1 cellular context compared by ENCODE assay signal in the genomic region with DNA sequence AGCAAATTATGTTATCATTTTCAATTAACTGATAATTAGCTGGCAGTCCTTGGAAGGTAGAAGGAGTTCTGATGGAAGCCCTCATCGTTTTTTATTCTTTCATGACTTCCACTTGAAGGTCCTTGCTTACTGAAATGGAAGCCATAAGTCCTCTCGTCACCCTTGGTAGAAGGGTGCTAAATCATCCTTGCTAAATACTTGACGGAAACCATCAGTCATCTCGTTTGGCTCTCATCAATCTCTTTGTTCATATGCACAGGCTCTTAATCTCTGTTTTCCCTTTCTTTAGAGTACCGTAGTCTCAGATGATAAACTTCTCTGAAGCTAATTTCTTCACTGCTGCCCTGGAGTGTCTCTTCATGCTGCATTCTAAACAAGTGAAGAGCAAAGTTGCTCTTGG.
TF ChIP-seq lines count a peak whose summit lies in the region.

No MANE protein-coding gene starts in this region.

TF ChIP-seq in GM12878, 131 proteins besides CTCF, POLR2A, EP300 and RAD21:
- TF ChIP-seq NRF1 (conservative IDR thresholded peaks at IDR 0.05; ENCODE audit: low read depth, low read length) (no peak), SMC3 (IDR thresholded peaks at IDR 0.05; ENCODE audit: borderline replicate concordance, low read length) (no peak)
TF ChIP-seq in GM12878: peak in this region for 0.
